ENCODE assay signal across 18 cellular contexts in the genomic region with DNA sequence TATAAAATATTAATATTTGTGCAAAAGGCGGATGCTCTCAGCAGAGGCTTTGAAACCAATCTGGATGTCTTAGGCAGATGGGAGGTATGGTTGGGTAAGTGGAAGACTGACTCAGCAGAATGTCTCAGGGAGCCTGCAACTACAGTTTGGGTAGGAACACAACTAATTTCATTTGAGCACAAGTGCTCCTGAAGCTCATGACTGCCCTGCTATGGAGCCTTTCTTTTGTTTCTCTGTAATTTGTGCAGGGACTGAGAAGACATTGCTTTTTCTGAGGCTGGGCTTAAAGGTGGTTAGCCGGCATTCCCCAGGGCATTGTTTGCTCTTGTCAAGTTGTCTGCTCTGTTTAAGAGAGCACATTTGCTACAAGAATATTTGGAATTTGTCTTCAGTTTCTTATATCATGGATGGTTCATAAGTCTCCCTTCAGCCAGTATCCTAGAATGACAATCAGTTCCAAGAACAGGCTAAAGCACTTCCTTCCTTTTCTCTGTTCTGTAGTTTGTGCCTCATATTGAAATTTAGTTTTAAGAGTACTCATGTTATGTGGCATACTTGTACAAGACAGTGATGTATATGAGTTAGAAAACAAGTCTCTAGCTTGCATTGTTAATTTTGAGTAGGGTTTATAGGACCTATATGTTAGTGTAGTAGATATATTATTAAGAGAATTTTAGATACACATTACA.
DNase-seq lines count a peak whose midpoint lies in the region; ATAC-seq, FAIRE-seq and TF ChIP-seq lines count a peak whose summit lies in the region.
"Had no signal": no experiment of that assay in that cellular context is flagged by ENCODE, and none has a peak within 500 bp of the region (broad histone marks: within the 10 kb centered on the region; RNA-seq: fewer than 3 reads in every experiment).

No MANE protein-coding gene starts in this region.

- H4K8ac ChIP-seq in IMR-90 (ENCODE audit: low read depth in 2 of 2, low read length in 2 of 2), result no peak overlapping the region

- H3K4me3 Mint-ChIP-seq in immature natural killer cell, result no peak overlapping the region

- no peak overlapping the region for H3K27ac Mint-ChIP-seq in immature natural killer cell

- H4K91ac ChIP-seq in IMR-90 (ENCODE audit: insufficient read depth, low read depth, low read length), result no peak overlapping the region

- H3K9me1 ChIP-seq in IMR-90 (ENCODE audit: insufficient read depth, low read length), result no peaks in the 10 kb centered on the region

- H3K27me3 Mint-ChIP-seq in immature natural killer cell (ENCODE audit: low read depth in 3 of 3), result no peaks in the 10 kb centered on the region

- H3K14ac ChIP-seq in IMR-90 (replicated peaks; ENCODE audit: low read depth, low read length), result no peak overlapping the region

- H4K20me1 ChIP-seq in IMR-90 (ENCODE audit: insufficient read depth, low read length), result peaks cover 46% of the 10 kb centered on the region
- 0 out of 2 replicates have a peak, but pooled peaks cover 3% of the 10 kb centered on the region for H4K20me1 ChIP-seq in HepG2 (ENCODE audit: insufficient read depth, low read length)

- H3K4me1 Mint-ChIP-seq in immature natural killer cell, result peaks cover 53 to 88% of the 10 kb centered on the region in 2 donors

- H2BK120ac ChIP-seq in IMR-90 (ENCODE audit: low read depth, low read length), result no peak overlapping the region

- 100% methylated on average over 1 of the region's 2 CpGs; no CpG with 5 or more reads in 1 of the 2 experiments for WGBS in IMR-90 (ENCODE audit: extremely low coverage in 2 of 2, insufficient read length in 1 of 2), 2 experiments
- WGBS in HepG2 (ENCODE audit: low lambda C conversion rate), result 87% methylated on average over 2 of the region's 2 CpGs
- WGBS in stomach, 5 donors, result 69 to 83% (median 78%) methylated on average over 2 of the region's 2 CpGs

- TF ChIP-seq EP300 in HepG2 (IDR thresholded peaks at IDR 0.05; ENCODE audit: low read depth in 2 of 2, low read length in 2 of 2) (no peak), HepG2 (CRISPR knock-in tag; IDR thresholded peaks at IDR 0.05; ENCODE audit: borderline replicate concordance) (no peak), stomach (IDR thresholded peaks at IDR 0.05) (no peak)

- H3K36me3 Mint-ChIP-seq in immature natural killer cell, result no peaks in the 10 kb centered on the region
- H3K36me3 Mint-ChIP-seq: CD14-positive monocyte had no signal

- H3K4me3 ChIP-seq in IMR-90 (ENCODE audit: insufficient read depth, low read depth, low read length), result no peak overlapping the region
- H3K4me3 ChIP-seq in bronchial epithelial cell (ENCODE audit: low read depth, low read length), result no peak overlapping the region
- H3K4me3 ChIP-seq in HepG2 (replicated peaks in 1 of 3; ENCODE audit: insufficient read depth in 1 of 3, low read depth in 2 of 3, low read length in 3 of 3), result no peak overlapping the region
- no peak overlapping the region for H3K4me3 ChIP-seq in stomach
- H3K4me3 ChIP-seq: dorsolateral prefrontal cortex had no signal

- H4K5ac ChIP-seq in IMR-90 (ENCODE audit: low read depth, low read length), result no peak overlapping the region

- H3K23ac ChIP-seq in IMR-90 (ENCODE audit: low read depth, low read length), result no peak overlapping the region

- TF ChIP-seq POLR2A in IMR-90 (IDR thresholded peaks at IDR 0.05; ENCODE audit: low read depth, low read length) (no peak), HepG2 (IDR thresholded peaks at IDR 0.05; ENCODE audit: insufficient read depth in 1 of 2, low read depth in 2 of 2, low read length in 2 of 2) (no peak), stomach (IDR thresholded peaks at IDR 0.05) (no peak)

- H3K27ac ChIP-seq in IMR-90 (ENCODE audit: insufficient read depth, low read length) (no peak overlapping the region), HepG2 (ENCODE audit: extremely low read length, insufficient read depth, low read length) (no peak overlapping the region), stomach (no peak overlapping the region)
- H3K27ac ChIP-seq: dorsolateral prefrontal cortex, foreskin keratinocyte, HL-60 had no signal

- in situ Hi-C loops in IMR-90 (cut with MboI; ENCODE audit: low sequenced_read_pairs) (no loop called here), HepG2 (cut with HindIII; ENCODE audit: extremely low pct_ligation_motif_present, low pct_unique_long_range_greater_than_20kb) (no loop called here)

- H2BK15ac ChIP-seq in IMR-90 (ENCODE audit: low read depth, low read length), result no peak overlapping the region

- H3K56ac ChIP-seq in IMR-90 (ENCODE audit: extremely low read depth, insufficient read depth, low read length), result no peak overlapping the region

- peaks cover 7% of the 10 kb centered on the region for H3K79me2 ChIP-seq in HepG2 (ENCODE audit: insufficient read depth, low read length)

- no peak overlapping the region for H2BK5ac ChIP-seq in IMR-90 (ENCODE audit: low read depth, low read length, poor library complexity, severe bottlenecking)

- TF ChIP-seq CTCF in IMR-90 (conservative IDR thresholded peaks at IDR 0.05; ENCODE audit: low read depth, low read length), result no peak
- TF ChIP-seq CTCF in bronchial epithelial cell (IDR thresholded peaks at IDR 0.05; ENCODE audit: insufficient read depth, low read length, severe bottlenecking), result no peak
- no peak for TF ChIP-seq CTCF in HepG2 (CRISPR knock-in tag; IDR thresholded peaks at IDR 0.05)
- no peak for TF ChIP-seq CTCF in stomach (IDR thresholded peaks at IDR 0.05)

- DNase-seq in Ammon's horn (ENCODE audit: low spot score), result peak; percentile 10
- no peak for DNase-seq in IMR-90
- peak; percentile 21 for DNase-seq in bronchial epithelial cell (ENCODE audit: low read depth)
- no peak for DNase-seq in HepG2 (ENCODE audit: low spot score)
- no peak for DNase-seq in NCI-H1436 (lab: John Stamatoyannopoulos, UW)
- no peak for DNase-seq in stomach
- DNase-seq in iPS-NIHi7 (ENCODE audit: extremely low spot score), result no peak
- DNase-seq in immature natural killer cell, result no peak
- DNase-seq: amygdala; dorsolateral prefrontal cortex; foreskin keratinocyte; H7; NCI-H345; PC-3; stimulated activated CD4-positive, alpha-beta T cell treated with anti-CD3 and anti-CD28 coated beads, Interleukin-4, amount 100 ng/mL, for 4 hours; stimulated activated naive CD4-positive, alpha-beta T cell treated with Interleukin-2 at 50 U/mL for 16 hours had no signal

- no peaks in the 10 kb centered on the region for H3K27me3 ChIP-seq in IMR-90 (ENCODE audit: control insufficient read depth, insufficient read depth, low read length)
- H3K27me3 ChIP-seq in bronchial epithelial cell (ENCODE audit: control insufficient read depth, insufficient read depth, low read length), result no peaks in the 10 kb centered on the region
- no peaks in the 10 kb centered on the region for H3K27me3 ChIP-seq in HepG2 (ENCODE audit: control insufficient read depth in 1 of 2, insufficient read depth in 2 of 2, low read length in 2 of 2)
- H3K27me3 ChIP-seq in stomach, result no peaks in the 10 kb centered on the region
- H3K27me3 ChIP-seq: dorsolateral prefrontal cortex, foreskin keratinocyte had no signal

- no peak overlapping the region for H2BK20ac ChIP-seq in IMR-90 (ENCODE audit: low read depth, low read length)

- no peak overlapping the region for H3K4ac ChIP-seq in IMR-90 (ENCODE audit: low read depth, low read length)

- no TSS peak for BruUV-seq in IMR-90 (replicated peaks; lab: Mats Ljungman, UMichigan)
- no TSS peak for BruUV-seq in HepG2 (replicated peaks; lab: Mats Ljungman, UMichigan)

- no peak overlapping the region for H2AK5ac ChIP-seq in IMR-90 (ENCODE audit: low read depth, low read length)

- no peak overlapping the region for H3K4me2 ChIP-seq in IMR-90 (ENCODE audit: low read depth, low read length)
- H3K4me2 ChIP-seq in HepG2 (ENCODE audit: low read depth, low read length), result no peak overlapping the region

- H2AFZ ChIP-seq in IMR-90 (replicated peaks; ENCODE audit: low read length, poor library complexity) (no peak overlapping the region), HepG2 (ENCODE audit: low read length) (no peak overlapping the region)

- H3K9me3 ChIP-seq in IMR-90 (ENCODE audit: control insufficient read depth, insufficient read depth, low read length), result no peaks in the 10 kb centered on the region
- H3K9me3 ChIP-seq in HepG2 (ENCODE audit: low read length), result peaks cover 7% of the 10 kb centered on the region; the same call in 1 of the 2 replicates
- peaks cover 0 to 9% (median 2%) of the 10 kb centered on the region in 4 donors for H3K9me3 ChIP-seq in stomach

- H3K36me3 ChIP-seq in IMR-90 (ENCODE audit: control insufficient read depth, insufficient read depth, low read length) (no peaks in the 10 kb centered on the region), bronchial epithelial cell (ENCODE audit: control insufficient read depth, insufficient read depth, low read length) (no peaks in the 10 kb centered on the region), HepG2 (replicated peaks in 1 of 2; ENCODE audit: control insufficient read depth in 1 of 2, insufficient read depth in 2 of 2, low read length in 2 of 2) (no peaks in the 10 kb centered on the region), stomach (no peaks in the 10 kb centered on the region)

- H2AK9ac ChIP-seq in IMR-90 (replicated peaks; ENCODE audit: low read depth, low read length, poor library complexity), result no peak overlapping the region

- no peak overlapping the region for H3K18ac ChIP-seq in IMR-90 (ENCODE audit: low read depth, low read length)

- intact Hi-C loops in IMR-90 (cut with micrococcal nuclease), result no loop called here
- intact Hi-C loops in HepG2 (cut with micrococcal nuclease; ENCODE audit: unreplicated experiment), result no loop called here
- intact Hi-C loops in stomach (cut with DNase I; ENCODE audit: low total_unique reads), result no loop called here

- POLR2A ChIA-PET in IMR-90 (lab: Charles Lee; ENCODE audit: unreplicated experiment) (no interaction called here), HepG2 (lab: Yijun Ruan, JAX) (no interaction called here)

- H3K9me3 Mint-ChIP-seq in immature natural killer cell, result no peaks in the 10 kb centered on the region

- dilution Hi-C loops in IMR-90 (cut with HindIII; ENCODE audit: low sequenced_read_pairs, unreplicated experiment), result no loop called here

- ATAC-seq in IMR-90 (ENCODE audit: low read depth) (peak; percentile 28), HepG2 (no peak)
- ATAC-seq: foreskin keratinocyte, PC-3 had no signal

- FAIRE-seq in bronchial epithelial cell (lab: Jason Lieb, UNC) (no peak), HepG2 (lab: Jason Lieb, UNC) (no peak)

- H3K79me1 ChIP-seq in IMR-90 (ENCODE audit: low read depth in 1 of 2, low read length in 2 of 2), result peaks cover 30 to 68% of the 10 kb centered on the region in 2 experiments

- H3K9ac ChIP-seq in IMR-90 (ENCODE audit: low read depth, low read length) (no peak overlapping the region), HepG2 (ENCODE audit: insufficient read depth, low read depth, low read length) (no peak overlapping the region)

- no peak for TF ChIP-seq RAD21 in IMR-90 (IDR thresholded peaks at IDR 0.05; ENCODE audit: low read length)
- no peak for TF ChIP-seq RAD21 in HepG2 (CRISPR knock-in tag; IDR thresholded peaks at IDR 0.05)

- CTCF ChIA-PET in IMR-90 (lab: Yijun Ruan, JAX) (no interaction called here), HepG2 (lab: Yijun Ruan, JAX; ENCODE audit: low intra/inter-chr PET ratio, low total read pairs) (no interaction called here)

- H3K4me1 ChIP-seq in IMR-90 (ENCODE audit: control insufficient read depth, insufficient read depth, low read length), result peaks cover 2% of the 10 kb centered on the region; the same call in 1 of the 2 replicates
- H3K4me1 ChIP-seq in HepG2 (ENCODE audit: insufficient read depth, low read length), result no peaks in the 10 kb centered on the region
- H3K4me1 ChIP-seq in stomach, result peaks cover 0 to 35% (median 15%) of the 10 kb centered on the region in 4 donors

Comparison
In these comparisons a context has a peak if more than half of its experiments do, and no peak if none do; other contexts are left out.
1. DNase-seq: peak in Ammon's horn (single experiment) and bronchial epithelial cell (single experiment); none in IMR-90 (single experiment), HepG2 (single experiment), NCI-H1436 (single experiment), stomach (single experiment), iPS-NIHi7 (single experiment) and immature natural killer cell (0 of 3).